24 cellular contexts compared by ENCODE assay signal in the genomic region with DNA sequence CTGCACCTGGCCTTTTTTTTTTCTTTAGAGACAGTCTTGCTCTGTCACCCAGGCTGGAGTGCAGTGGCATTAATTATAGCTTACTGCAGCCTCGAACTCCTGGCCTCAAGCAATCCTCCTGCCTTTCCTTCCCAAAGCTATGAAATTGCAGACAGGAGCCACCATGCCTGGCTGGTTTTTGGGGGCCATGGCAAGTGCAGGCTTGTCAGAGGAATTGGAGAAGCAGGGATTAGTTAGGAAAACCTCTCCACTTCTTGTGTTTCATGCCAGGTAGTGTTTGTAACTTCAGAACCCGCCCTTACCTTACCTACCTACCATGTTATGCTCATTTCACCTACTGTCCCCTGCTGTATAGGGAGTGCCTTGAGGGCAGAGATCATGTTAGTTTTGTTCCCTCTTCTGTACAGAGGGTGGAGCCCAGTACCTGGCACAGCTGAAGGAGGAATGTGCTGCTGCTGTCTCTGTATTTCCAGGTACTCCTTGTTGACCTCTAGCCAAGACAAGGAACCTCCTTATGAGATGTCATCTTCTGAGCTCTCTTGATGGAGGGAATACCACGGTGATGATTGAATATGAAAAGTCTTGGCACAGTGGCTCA. TPM values are rescaled to one million over a fixed set of nuclear protein-coding genes. Genes with fewer than 3 reads are reported as not detected.
A peak's percentile ranks its signal among the peaks of the same experiment; 100 is the strongest.
DNase-seq lines count a peak whose midpoint lies in the region; ATAC-seq and TF ChIP-seq lines count a peak whose summit lies in the region.
"Had no signal": no experiment of that assay in that cellular context is flagged by ENCODE, and none has a peak within 500 bp of the region (broad histone marks: within the 10 kb centered on the region; RNA-seq: fewer than 3 reads in every experiment).

No MANE protein-coding gene starts in this region.

- peaks cover 11% of the 10 kb centered on the region; the same call in 1 of the 2 replicates for H3K79me2 ChIP-seq in OCI-LY1 (ENCODE audit: insufficient read depth, low read length)

- no peak for TF ChIP-seq POLR2A in body of pancreas (IDR thresholded peaks at IDR 0.05)

- peaks cover 12% of the 10 kb centered on the region; the same call in 1 of the 2 replicates for H3K36me3 ChIP-seq in OCI-LY1 (ENCODE audit: insufficient read depth, low read length)
- H3K36me3 ChIP-seq in esophagus (ENCODE audit: control insufficient read depth in 2 of 2, insufficient read depth in 2 of 2, low read length in 1 of 2) = peaks cover 2 to 4% of the 10 kb centered on the region in 2 donors
- peaks cover 0 to 2% of the 10 kb centered on the region in 2 donors for H3K36me3 ChIP-seq in mucosa of rectum (ENCODE audit: control insufficient read depth in 2 of 2, insufficient read depth in 2 of 2, low read length in 2 of 2)
- H3K36me3 ChIP-seq in body of pancreas (replicated peaks in 1 of 2; ENCODE audit: insufficient read depth in 1 of 2, low read depth in 2 of 2) = no peaks in the 10 kb centered on the region
- H3K36me3 ChIP-seq: SJCRH30, vagina had no signal

- no peaks in the 10 kb centered on the region for H3K9me2 ChIP-seq in OCI-LY1 (ENCODE audit: low read depth, low read length)

- H3K27ac ChIP-seq in 22Rv1 = peak overlapping the region; percentile 15; the same call in 1 of the 2 replicates
- peak overlapping the region; percentile 49 for H3K27ac ChIP-seq in OCI-LY1 (ENCODE audit: low read depth, low read length, poor library complexity, severe bottlenecking)
- peak overlapping the region; percentile 68 to 77 for H3K27ac ChIP-seq in esophagus (ENCODE audit: low read depth in 2 of 2, low read length in 1 of 2)
- peak overlapping the region; percentile 83 to 90 for H3K27ac ChIP-seq in mucosa of rectum (ENCODE audit: low read depth in 2 of 2, low read length in 2 of 2)
- no peak overlapping the region for H3K27ac ChIP-seq in body of pancreas
- H3K27ac ChIP-seq: heart left ventricle, KMS-11, SJCRH30, skin epidermis, vagina had no signal

- no peaks in the 10 kb centered on the region for H3F3A ChIP-seq in OCI-LY1 (ENCODE audit: insufficient read depth, low read length)

- H3K27me3 ChIP-seq in OCI-LY1 (ENCODE audit: insufficient read depth, low read length) (no peaks in the 10 kb centered on the region), esophagus (ENCODE audit: control insufficient read depth in 1 of 2, insufficient read depth in 2 of 2, low read length in 2 of 2) (no peaks in the 10 kb centered on the region), mucosa of rectum (ENCODE audit: control insufficient read depth in 2 of 2, insufficient read depth in 2 of 2, low read length in 2 of 2) (no peaks in the 10 kb centered on the region), body of pancreas (no peaks in the 10 kb centered on the region)
- H3K27me3 ChIP-seq: heart left ventricle, SJCRH30, vagina had no signal

- no peak overlapping the region for H3K9ac ChIP-seq in OCI-LY1 (ENCODE audit: low read length)
- H3K9ac ChIP-seq in mucosa of rectum (ENCODE audit: low read depth in 1 of 2, low read length in 2 of 2) = peak overlapping the region in 1 of 2 donors; percentile 3
- H3K9ac ChIP-seq: KMS-11 had no signal

- WGBS in esophagus, 2 donors = 48 to 60% methylated on average over 3 of the region's 3 CpGs
- WGBS in body of pancreas, 2 donors = 91 to 94% methylated on average over 3 of the region's 3 CpGs

- H4K20me1 ChIP-seq in OCI-LY1 (ENCODE audit: insufficient read depth, low read length) = no peaks in the 10 kb centered on the region

- H3K4me3 ChIP-seq in OCI-LY1 (ENCODE audit: low read depth, low read length, poor library complexity, severe bottlenecking) (no peak overlapping the region), esophagus (ENCODE audit: low read depth in 1 of 2, low read length in 2 of 2) (no peak overlapping the region), mucosa of rectum (ENCODE audit: low read length in 2 of 2) (peak overlapping the region in 1 of 2 donors; percentile 26), body of pancreas (no peak overlapping the region)
- H3K4me3 ChIP-seq: heart left ventricle, SJCRH30, skin epidermis, vagina had no signal

- H3K4me2 ChIP-seq in OCI-LY1 (ENCODE audit: low read length) = no peak overlapping the region
- H3K4me2 ChIP-seq: KMS-11 had no signal

- H3K9me3 ChIP-seq in OCI-LY1 (ENCODE audit: low read length) (no peaks in the 10 kb centered on the region), esophagus (ENCODE audit: control insufficient read depth in 2 of 2, insufficient read depth in 1 of 2, low read depth in 1 of 2, low read length in 1 of 2) (no peaks in the 10 kb centered on the region), mucosa of rectum (ENCODE audit: control insufficient read depth in 2 of 2, low read length in 2 of 2) (no peaks in the 10 kb centered on the region), body of pancreas (no peaks in the 10 kb centered on the region)
- H3K9me3 ChIP-seq: heart left ventricle, SJCRH30, vagina had no signal

- no peak for TF ChIP-seq CTCF in 22Rv1 (IDR thresholded peaks at IDR 0.05)
- no peak for TF ChIP-seq CTCF in OCI-LY1 (IDR thresholded peaks at IDR 0.05; ENCODE audit: low read length)
- TF ChIP-seq CTCF in body of pancreas (IDR thresholded peaks at IDR 0.05) = no peak

- in situ Hi-C loops in G401 (cut with HindIII; ENCODE audit: low sequenced_read_pairs) = no loop called here

- no peak overlapping the region for H2AFZ ChIP-seq in OCI-LY1 (ENCODE audit: low read length)

- no peak for ATAC-seq in HG02981 (IDR thresholded peaks at IDR 0.05; ENCODE audit: unreplicated experiment)
- ATAC-seq in body of pancreas = no peak

- H3K4me1 ChIP-seq in OCI-LY1 (ENCODE audit: insufficient read depth, low read length, severe bottlenecking) (peaks cover 28% of the 10 kb centered on the region), esophagus (ENCODE audit: control insufficient read depth in 2 of 2, insufficient read depth in 2 of 2, low read length in 1 of 2) (peaks cover 0 to 2% of the 10 kb centered on the region in 2 donors), mucosa of rectum (ENCODE audit: control insufficient read depth in 2 of 2, insufficient read depth in 2 of 2, low read length in 2 of 2) (peaks cover 16 to 25% of the 10 kb centered on the region in 2 donors), body of pancreas (peaks cover 9% of the 10 kb centered on the region)
- H3K4me1 ChIP-seq: SJCRH30, vagina had no signal

- DNase-seq in G401 (ENCODE audit: low spot score) (no peak), NCI-H2081 (lab: John Stamatoyannopoulos, UW) (no peak), body of pancreas (no peak)
- DNase-seq: activated naive CD4-positive, alpha-beta T cell; activated T-cell treated with anti-CD3 and anti-CD28 coated beads for 4 hours; anterior cingulate cortex; DMS79; heart left ventricle; HFFc6; immature natural killer cell; NCI-H1048; NCI-H2029 treated with DMSO at 0.1 percent for 48 hours; NCI-H524 treated with DMSO at 0.1 percent for 48 hours; posterior cingulate gyrus; SJCRH30; stimulated activated CD4-positive, alpha-beta T cell treated with anti-CD3 and anti-CD28 coated beads, Interleukin-4, amount 100 ng/mL, for 1 hour had no signal

- intact Hi-C loops in body of pancreas (cut with DNase I) = no loop called here

RNA-seq across cellular contexts. Expression of gene TRAK1, which starts 43.8 kb away (rescaled TPM):
- 10 to 100 TPM; 12.2 to 21.4 TPM for polyA plus RNA-seq in esophagus
- 17.3 and 17.6 TPM in 2 replicates for total RNA-seq in G401 (2014; rRNA removed; shearing (Covaris generic))
- total RNA-seq in body of pancreas = 10 to 100 TPM; 17.1 to 24.1 TPM

Comparison
In these comparisons a context has a peak if more than half of its experiments do, and no peak if none do; other contexts are left out.
1. H3K27ac ChIP-seq: peak in 22Rv1 (single experiment), OCI-LY1 (single experiment), esophagus (2 of 2) and mucosa of rectum (2 of 2); none in body of pancreas (0 of 4).